In genomic region chr2:205892141-205893064, GRCh38 we compare ENCODE assay signal across 9 cellular contexts.
DNase-seq lines count a peak whose midpoint lies in the region; ATAC-seq and TF ChIP-seq lines count a peak whose summit lies in the region.
"Had no signal": no experiment of that assay in that cellular context is flagged by ENCODE, and none has a peak within 500 bp of the region (broad histone marks: within the 10 kb centered on the region; RNA-seq: fewer than 3 reads in every experiment).

No MANE protein-coding gene starts in this region.

- H3K9me3 ChIP-seq in transverse colon, result no peaks in the 10 kb centered on the region
- no peaks in the 10 kb centered on the region for H3K9me3 ChIP-seq in ascending aorta
- H3K9me3 ChIP-seq: colonic mucosa had no signal

- no peak for TF ChIP-seq EP300 in transverse colon (IDR thresholded peaks at IDR 0.05; ENCODE audit: low read depth)

- H3K27ac ChIP-seq in transverse colon, result peak overlapping the region in 3 of 4 donors; percentile 24 to 58 (median 52)
- H3K27ac ChIP-seq in coronary artery, result no peak overlapping the region
- no peak overlapping the region for H3K27ac ChIP-seq in ascending aorta
- H3K27ac ChIP-seq: colonic mucosa had no signal

- H3K4me1 ChIP-seq in transverse colon (peaks cover 0 to 7% (median 0%) of the 10 kb centered on the region in 4 donors), ascending aorta (no peaks in the 10 kb centered on the region)
- H3K4me1 ChIP-seq: colonic mucosa had no signal

- in situ Hi-C loops in transverse colon (cut with MboI; ENCODE audit: low pct_ligation_motif_present in 1 of 4, low pct_unique_long_range_greater_than_20kb in 1 of 4, low sequenced_read_pairs in 3 of 4), result no loop called here

- H3K36me3 ChIP-seq in transverse colon, result no peaks in the 10 kb centered on the region
- H3K36me3 ChIP-seq in ascending aorta, result no peaks in the 10 kb centered on the region
- H3K36me3 ChIP-seq: colonic mucosa had no signal

- no peak for TF ChIP-seq POLR2A in transverse colon (IDR thresholded peaks at IDR 0.05)

- H3K27me3 ChIP-seq in transverse colon (no peaks in the 10 kb centered on the region), ascending aorta (no peaks in the 10 kb centered on the region)
- H3K27me3 ChIP-seq: colonic mucosa had no signal

- peak; percentile 5 for DNase-seq in NCI-H2029 treated with DMSO at 0.1 percent for 48 hours (lab: John Stamatoyannopoulos, UW)
- DNase-seq in NCI-H2029 (lab: John Stamatoyannopoulos, UW), result no peak
- DNase-seq in SK-N-DZ (ENCODE audit: low spot score), result peak; percentile 47
- peak; percentile 43 for DNase-seq in inferior parietal cortex (ENCODE audit: extremely low spot score)
- DNase-seq in transverse colon, result peak; percentile 39
- DNase-seq in coronary artery (ENCODE audit: low spot score), result no peak
- no peak for DNase-seq in ascending aorta (ENCODE audit: low spot score in 2 of 2)
- DNase-seq: colonic mucosa had no signal

- intact Hi-C loops in transverse colon (cut with DNase I; ENCODE audit: low total_unique reads) (no loop called here), ascending aorta (cut with DNase I) (no loop called here)

- TF ChIP-seq CTCF in transverse colon (IDR thresholded peaks at IDR 0.05) (no peak), coronary artery (IDR thresholded peaks at IDR 0.05) (no peak), ascending aorta (IDR thresholded peaks at IDR 0.05) (no peak)

- 43 to 67% methylated on average over 9 to 25 of the region's 25 CpGs for WGBS in transverse colon (ENCODE audit: low coverage in 1 of 2), 2 donors

- H3K4me3 ChIP-seq in transverse colon, result no peak overlapping the region
- no peak overlapping the region for H3K4me3 ChIP-seq in coronary artery
- H3K4me3 ChIP-seq in ascending aorta, result no peak overlapping the region
- H3K4me3 ChIP-seq: colonic mucosa had no signal

- no peak for ATAC-seq in GM21381 (IDR thresholded peaks at IDR 0.05; ENCODE audit: unreplicated experiment)

Comparison
In these comparisons a context has a peak if more than half of its experiments do, and no peak if none do; other contexts are left out.
1. DNase-seq: peak in NCI-H2029 treated with DMSO at 0.1 percent for 48 hours (single experiment), SK-N-DZ (single experiment), inferior parietal cortex (single experiment) and transverse colon (single experiment); none in NCI-H2029 (single experiment), coronary artery (single experiment) and ascending aorta (0 of 2).
2. H3K27ac ChIP-seq: peak in transverse colon (3 of 4); none in coronary artery (0 of 2) and ascending aorta (0 of 2).